In the genomic region with DNA sequence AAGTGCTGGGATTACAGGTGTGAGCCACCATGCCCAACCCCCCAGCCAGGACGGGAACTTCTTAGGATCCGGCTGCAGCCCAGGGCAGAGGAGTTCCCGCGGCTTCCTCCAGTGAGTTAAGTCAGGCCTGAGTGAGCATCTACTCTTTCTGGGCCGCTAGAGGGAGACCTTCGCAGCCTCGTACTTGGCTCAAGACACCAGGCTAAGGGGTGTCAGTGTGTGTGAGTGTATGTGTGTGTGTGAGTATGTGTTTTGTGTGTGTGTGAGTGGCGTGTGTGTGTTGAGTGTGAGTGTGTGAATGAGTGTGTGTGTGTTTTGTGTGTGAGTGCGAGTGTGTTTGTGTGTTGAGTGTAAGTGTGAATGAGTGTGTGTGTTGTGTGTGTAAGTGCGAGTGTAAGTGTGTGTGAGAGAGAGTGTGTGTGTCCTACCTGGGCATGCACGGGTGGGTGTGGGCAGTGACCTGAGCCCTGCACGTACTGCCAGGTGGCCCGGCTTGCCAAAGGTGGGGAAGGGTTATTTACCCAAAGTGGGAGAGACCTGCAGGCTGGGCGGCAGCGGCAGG, we compare ENCODE assay signal across 8 cellular contexts. TPM values are rescaled to one million over a fixed set of nuclear protein-coding genes. Genes with fewer than 3 reads are reported as not detected.
DNase-seq lines count a peak whose midpoint lies in the region; ATAC-seq and TF ChIP-seq lines count a peak whose summit lies in the region.

No MANE protein-coding gene starts in this region.

- no peaks in the 10 kb centered on the region for H3K9me2 ChIP-seq in neural cell (ENCODE audit: insufficient read depth, low read length)

- no peak overlapping the region for H3K4me3 Mint-ChIP-seq in activated T-cell treated with anti-CD3 and anti-CD28 coated beads, Interleukin-2, amount 50 U/mL, for 24 hours

- H3K27ac ChIP-seq in Panc1 (ENCODE audit: low read length) (peak overlapping the region; percentile 45), fibroblast of lung (ENCODE audit: insufficient read depth, low read length) (no peak overlapping the region), neural cell (ENCODE audit: low read length) (no peak overlapping the region)

- no peak for TF ChIP-seq EP300 in neural cell (conservative IDR thresholded peaks at IDR 0.05; ENCODE audit: poor library complexity, severe bottlenecking)

- no peaks in the 10 kb centered on the region for H3K36me3 Mint-ChIP-seq in activated T-cell treated with anti-CD3 and anti-CD28 coated beads, Interleukin-2, amount 50 U/mL, for 24 hours (ENCODE audit: low read depth)

- H3K9ac ChIP-seq in fibroblast of lung (ENCODE audit: insufficient read depth, low read length) (no peak overlapping the region), neural cell (ENCODE audit: low read length) (no peak overlapping the region)

- no peaks in the 10 kb centered on the region for H3K36me3 ChIP-seq in Panc1 (ENCODE audit: control insufficient read depth, insufficient read depth, low read length)
- no peaks in the 10 kb centered on the region for H3K36me3 ChIP-seq in fibroblast of lung (ENCODE audit: control insufficient read depth, insufficient read depth, low read length)
- no peaks in the 10 kb centered on the region for H3K36me3 ChIP-seq in neural cell (ENCODE audit: insufficient read depth, low read length)

- no peaks in the 10 kb centered on the region for H3F3A ChIP-seq in neural cell (ENCODE audit: insufficient read depth, low read length, poor library complexity, severe bottlenecking)

- peak; percentile 73 for DNase-seq in DMS53 treated with DMSO at 0.1 percent for 48 hours (lab: John Stamatoyannopoulos, UW; ENCODE audit: unreplicated experiment)
- DNase-seq in LoVo (ENCODE audit: low spot score): peak; percentile 83
- peak; percentile 75 for DNase-seq in Panc1 (ENCODE audit: low read depth, low spot score)
- peak; percentile 77 for DNase-seq in activated T-cell treated with anti-CD3 and anti-CD28 coated beads, Interleukin-2, amount 50 U/mL, for 24 hours
- DNase-seq in fibroblast of lung (ENCODE audit: low read depth in 2 of 2): peak; percentile 87 to 95
- peak; percentile 60 for DNase-seq in stimulated activated naive CD4-positive, alpha-beta T cell treated with Interleukin-2 at 50 U/mL for 16 hours (lab: John Stamatoyannopoulos, UW)

- H3K79me2 ChIP-seq in fibroblast of lung (ENCODE audit: control insufficient read depth, insufficient read depth, low read length) (no peaks in the 10 kb centered on the region), neural cell (replicated peaks; ENCODE audit: insufficient read depth, low read length) (no peaks in the 10 kb centered on the region)

- H3K4me2 ChIP-seq in fibroblast of lung (ENCODE audit: extremely low read depth, insufficient read depth, low read length): no peak overlapping the region
- no peak overlapping the region for H3K4me2 ChIP-seq in neural cell (ENCODE audit: low read length)

- no TSS peak for BruUV-seq in Panc1 (replicated peaks; lab: Mats Ljungman, UMichigan)

- no peak overlapping the region for H2AFZ ChIP-seq in fibroblast of lung (ENCODE audit: low read length)
- no peak overlapping the region for H2AFZ ChIP-seq in neural cell (ENCODE audit: low read depth, low read length)

- no peaks in the 10 kb centered on the region for H3K27me3 Mint-ChIP-seq in activated T-cell treated with anti-CD3 and anti-CD28 coated beads, Interleukin-2, amount 50 U/mL, for 24 hours

- H3K27ac Mint-ChIP-seq in activated T-cell treated with anti-CD3 and anti-CD28 coated beads, Interleukin-2, amount 50 U/mL, for 24 hours: no peak overlapping the region

- no peaks in the 10 kb centered on the region for H4K20me1 ChIP-seq in fibroblast of lung (ENCODE audit: control insufficient read depth, extremely low read depth, insufficient read depth, low read length)
- no peaks in the 10 kb centered on the region for H4K20me1 ChIP-seq in neural cell (ENCODE audit: insufficient read depth)

- H3K4me3 ChIP-seq in Panc1 (ENCODE audit: low read depth in 2 of 2, low read length in 2 of 2): no peak overlapping the region
- H3K4me3 ChIP-seq in fibroblast of lung (replicated peaks in 1 of 4; ENCODE audit: control extremely low read depth in 1 of 4, insufficient read depth in 1 of 4, low read depth in 3 of 4, low read length in 4 of 4): no peak overlapping the region
- no peak overlapping the region for H3K4me3 ChIP-seq in neural cell (ENCODE audit: low read length)

- H3K27me3 ChIP-seq in Panc1 (ENCODE audit: control insufficient read depth, insufficient read depth, low read length): no peaks in the 10 kb centered on the region
- no peaks in the 10 kb centered on the region for H3K27me3 ChIP-seq in fibroblast of lung (ENCODE audit: control insufficient read depth, insufficient read depth, low read length)
- H3K27me3 ChIP-seq in neural cell (ENCODE audit: insufficient read depth, low read depth, low read length): no peaks in the 10 kb centered on the region

- CTCF ChIA-PET in Panc1 (lab: Charles Lee): no interaction called here

- TF ChIP-seq RAD21 in neural cell (conservative IDR thresholded peaks at IDR 0.05): peak; percentile 86

- TF ChIP-seq CTCF in Panc1 (IDR thresholded peaks at IDR 0.05) (peak; percentile 95; the same call in 1 of the 2 replicates), fibroblast of lung (conservative IDR thresholded peaks at IDR 0.05 in 1 of 2, IDR thresholded peaks at IDR 0.05 in 1 of 2; ENCODE audit: low read depth in 1 of 2, low read length in 2 of 2) (peak; percentile 81 to 84), neural cell (IDR thresholded peaks at IDR 0.05; ENCODE audit: poor library complexity, severe bottlenecking) (peak; percentile 89)

- no peaks in the 10 kb centered on the region for H3K9me3 Mint-ChIP-seq in activated T-cell treated with anti-CD3 and anti-CD28 coated beads, Interleukin-2, amount 50 U/mL, for 24 hours

- POLR2A ChIA-PET in Panc1 (lab: Charles Lee): interaction anchor here (0.6 kb wide), 1 partner anchor 302 kb away, joined by 3 read pairs; no protein-coding TSS in a partner anchor

- in situ Hi-C loops in Panc1 (cut with HindIII; ENCODE audit: low pct_unique_long_range_greater_than_20kb, low sequenced_read_pairs): no loop called here

- H3K4me1 ChIP-seq in Panc1 (ENCODE audit: control insufficient read depth, insufficient read depth, low read length) (peaks cover 20% of the 10 kb centered on the region), fibroblast of lung (ENCODE audit: control insufficient read depth, extremely low read depth, insufficient read depth, low read length) (peaks cover 5% of the 10 kb centered on the region)

- peak; percentile 95 for ATAC-seq in Panc1
- no peak for ATAC-seq in HG02885 (IDR thresholded peaks at IDR 0.05; ENCODE audit: poor library complexity, unreplicated experiment)

- H3K9me3 ChIP-seq in Panc1 (ENCODE audit: control insufficient read depth, insufficient read depth, low read depth, low read length): no peaks in the 10 kb centered on the region
- no peaks in the 10 kb centered on the region for H3K9me3 ChIP-seq in fibroblast of lung (ENCODE audit: control insufficient read depth, insufficient read depth, low read depth, low read length)
- H3K9me3 ChIP-seq in neural cell (ENCODE audit: low read length): no peaks in the 10 kb centered on the region

- intact Hi-C loops in Panc1 (cut with micrococcal nuclease; ENCODE audit: unreplicated experiment): loop anchor here (10.0 kb wide), 1 partner anchor 135 kb away; no protein-coding TSS in a partner anchor

- peaks cover 4% of the 10 kb centered on the region for H3K4me1 Mint-ChIP-seq in activated T-cell treated with anti-CD3 and anti-CD28 coated beads, Interleukin-2, amount 50 U/mL, for 24 hours (ENCODE audit: low read depth)

TF ChIP-seq in neural cell, 6 proteins besides CTCF, POLR2A, EP300 and RAD21:
- TF ChIP-seq, protein P1, sequence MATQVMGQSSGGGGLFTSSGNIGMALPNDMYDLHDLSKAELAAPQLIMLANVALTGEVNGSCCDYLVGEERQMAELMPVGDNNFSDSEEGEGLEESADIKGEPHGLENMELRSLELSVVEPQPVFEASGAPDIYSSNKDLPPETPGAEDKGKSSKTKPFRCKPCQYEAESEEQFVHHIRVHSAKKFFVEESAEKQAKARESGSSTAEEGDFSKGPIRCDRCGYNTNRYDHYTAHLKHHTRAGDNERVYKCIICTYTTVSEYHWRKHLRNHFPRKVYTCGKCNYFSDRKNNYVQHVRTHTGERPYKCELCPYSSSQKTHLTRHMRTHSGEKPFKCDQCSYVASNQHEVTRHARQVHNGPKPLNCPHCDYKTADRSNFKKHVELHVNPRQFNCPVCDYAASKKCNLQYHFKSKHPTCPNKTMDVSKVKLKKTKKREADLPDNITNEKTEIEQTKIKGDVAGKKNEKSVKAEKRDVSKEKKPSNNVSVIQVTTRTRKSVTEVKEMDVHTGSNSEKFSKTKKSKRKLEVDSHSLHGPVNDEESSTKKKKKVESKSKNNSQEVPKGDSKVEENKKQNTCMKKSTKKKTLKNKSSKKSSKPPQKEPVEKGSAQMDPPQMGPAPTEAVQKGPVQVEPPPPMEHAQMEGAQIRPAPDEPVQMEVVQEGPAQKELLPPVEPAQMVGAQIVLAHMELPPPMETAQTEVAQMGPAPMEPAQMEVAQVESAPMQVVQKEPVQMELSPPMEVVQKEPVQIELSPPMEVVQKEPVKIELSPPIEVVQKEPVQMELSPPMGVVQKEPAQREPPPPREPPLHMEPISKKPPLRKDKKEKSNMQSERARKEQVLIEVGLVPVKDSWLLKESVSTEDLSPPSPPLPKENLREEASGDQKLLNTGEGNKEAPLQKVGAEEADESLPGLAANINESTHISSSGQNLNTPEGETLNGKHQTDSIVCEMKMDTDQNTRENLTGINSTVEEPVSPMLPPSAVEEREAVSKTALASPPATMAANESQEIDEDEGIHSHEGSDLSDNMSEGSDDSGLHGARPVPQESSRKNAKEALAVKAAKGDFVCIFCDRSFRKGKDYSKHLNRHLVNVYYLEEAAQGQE (IDR thresholded peaks at IDR 0.05; ENCODE audit: borderline replicate concordance): no peak
- TF ChIP-seq POLR2AphosphoS5 (IDR thresholded peaks at IDR 0.05): peak; percentile 74
- peak; percentile 89 for TF ChIP-seq SMC3 (conservative IDR thresholded peaks at IDR 0.05; ENCODE audit: poor library complexity)
- TF ChIP-seq TAF1 (IDR thresholded peaks at IDR 0.05; ENCODE audit: low read depth): no peak
- TF ChIP-seq MXI1 (conservative IDR thresholded peaks at IDR 0.05; ENCODE audit: poor library complexity, severe bottlenecking): no peak
- TF ChIP-seq EZH2 (IDR thresholded peaks at IDR 0.05; ENCODE audit: borderline replicate concordance, insufficient read depth, low read length, poor library complexity, severe bottlenecking): no peak

RNA-seq across cellular contexts. Expression of a gene that starts 58.5 kb away (rescaled TPM):
- not detected for total RNA-seq in Panc1 (2021; ENCODE audit: unreplicated experiment)
- polyA plus RNA-seq in Panc1 (2012; ENCODE audit: insufficient read length): not detected
- total RNA-seq in fibroblast of lung: not detected in 2 replicates
- polyA plus RNA-seq in fibroblast of lung: not detected in 2 replicates
- polyA plus RNA-seq in fibroblast of lung (2012): not detected in 2 replicates
- polyA minus RNA-seq in fibroblast of lung (ENCODE audit: low replicate concordance): not detected in 2 replicates
- not detected in 2 replicates for polyA plus RNA-seq in neural cell
- polyA minus RNA-seq in neural cell: not detected in 2 replicates
